In the genomic region with DNA sequence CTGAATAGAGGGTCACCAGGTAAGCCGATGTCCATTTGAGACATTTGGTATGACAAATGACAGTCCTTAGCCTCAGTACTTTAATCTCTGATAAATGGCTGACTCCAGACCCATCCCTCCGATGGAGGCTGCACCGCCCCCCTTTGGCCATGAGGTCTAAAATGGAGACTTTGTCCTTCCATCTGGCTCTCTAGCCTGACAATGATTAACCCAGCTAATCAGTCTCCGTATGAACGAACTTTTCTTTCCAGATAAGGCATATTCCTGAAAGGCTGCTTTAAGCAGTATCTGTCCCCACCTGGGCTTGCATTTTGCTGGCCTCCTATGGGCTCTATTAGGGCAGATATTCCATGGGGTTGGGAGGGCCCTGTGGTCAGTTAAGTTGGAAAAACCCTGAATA, we compare ENCODE assay signal across 18 cellular contexts. TPM values are rescaled to one million over a fixed set of nuclear protein-coding genes. Genes with fewer than 3 reads are reported as not detected.
DNase-seq lines count a peak whose midpoint lies in the region; ATAC-seq, FAIRE-seq and TF ChIP-seq lines count a peak whose summit lies in the region.
"Had no signal": no experiment of that assay in that cellular context is flagged by ENCODE, and none has a peak within 500 bp of the region (broad histone marks: within the 10 kb centered on the region; RNA-seq: fewer than 3 reads in every experiment).

No MANE protein-coding gene starts in this region.

- no peaks in the 10 kb centered on the region for H3K36me3 Mint-ChIP-seq in stimulated activated effector memory CD8-positive, alpha-beta T cell treated with anti-CD3 and anti-CD28 coated beads, Interleukin-12 subunit alpha, Interleukin-12 subunit beta, amount 100 ng/mL, for 72 hours

- no peaks in the 10 kb centered on the region for H3K27me3 ChIP-seq in H1 (replicated peaks in 1 of 4; ENCODE audit: control insufficient read depth in 3 of 4, extremely low read depth in 1 of 4, insufficient read depth in 3 of 4, low read length in 3 of 4)

- no peak overlapping the region for H3K56ac ChIP-seq in H1 (replicated peaks; ENCODE audit: insufficient read length, low read depth, low read length)

- no peak overlapping the region for H2BK120ac ChIP-seq in H1 (replicated peaks; ENCODE audit: low read depth, low read length)

- H3K9me3 ChIP-seq in H1 (ENCODE audit: insufficient read depth in 2 of 2, low read depth in 1 of 2, low read length in 1 of 2) (no peaks in the 10 kb centered on the region), mucosa of descending colon (peaks cover 11% of the 10 kb centered on the region)
- H3K9me3 ChIP-seq: SK-N-SH had no signal

- no peak overlapping the region for H2BK5ac ChIP-seq in H1 (ENCODE audit: low read depth, low read length)

- H3K18ac ChIP-seq in H1 (ENCODE audit: extremely low read depth, low read length): no peak overlapping the region

- H3K4me2 ChIP-seq in H1 (ENCODE audit: insufficient read depth in 1 of 2, low read depth in 2 of 2, low read length in 2 of 2): no peak overlapping the region
- H3K4me2 ChIP-seq: SK-N-SH had no signal

- H3K4me3 Mint-ChIP-seq in stimulated activated effector memory CD8-positive, alpha-beta T cell treated with anti-CD3 and anti-CD28 coated beads, Interleukin-12 subunit alpha, Interleukin-12 subunit beta, amount 100 ng/mL, for 72 hours: no peak overlapping the region

- no peak overlapping the region for H3K4ac ChIP-seq in H1 (replicated peaks; ENCODE audit: insufficient read length, low read depth, low read length)

- H3K4me3 ChIP-seq in H1 (ENCODE audit: extremely low read depth in 1 of 4, insufficient read depth in 2 of 4, low read depth in 3 of 4, low read length in 4 of 4) (no peak overlapping the region), mucosa of descending colon (no peak overlapping the region)
- H3K4me3 ChIP-seq: GM12878 had no signal

- no peak overlapping the region for H2AK5ac ChIP-seq in H1 (ENCODE audit: low read depth, low read length)

- H3K23ac ChIP-seq in H1 (ENCODE audit: insufficient read length): no peak overlapping the region

- H3K36me3 ChIP-seq in H1 (ENCODE audit: control insufficient read depth in 2 of 4, insufficient read depth in 4 of 4, low read length in 3 of 4) (no peaks in the 10 kb centered on the region), mucosa of descending colon (ENCODE audit: low read depth) (no peaks in the 10 kb centered on the region)

- H3K23me2 ChIP-seq in H1 (ENCODE audit: low read depth, low read length): no peaks in the 10 kb centered on the region; the same call in 1 of the 2 replicates

- 99% methylated on average over 5 of the region's 5 CpGs; no CpG with 5 or more reads in 1 of the 2 experiments for WGBS in H1 (ENCODE audit: extremely low coverage in 1 of 2, insufficient coverage in 1 of 2, insufficient read length in 1 of 2, insufficient replicate concordance in 2 of 2, low coverage in 1 of 2, low lambda C conversion rate in 2 of 2, missing lambda C conversion rate in 1 of 2), 2 experiments

- no peak overlapping the region for H2BK12ac ChIP-seq in H1 (ENCODE audit: low read depth, low read length)

- ATAC-seq in mucosa of descending colon: peak; percentile 83
- ATAC-seq in sciatic nerve: no peak
- ATAC-seq in stimulated activated effector memory CD8-positive, alpha-beta T cell treated with anti-CD3 and anti-CD28 coated beads, Interleukin-12 subunit alpha, Interleukin-12 subunit beta, amount 100 ng/mL, for 72 hours: no peak
- ATAC-seq: GM12878 had no signal

- intact Hi-C loops in mucosa of descending colon (cut with DNase I, micrococcal nuclease) (no loop called here), sciatic nerve (cut with DNase I) (no loop called here)

- H3K9ac ChIP-seq in H1 (replicated peaks in 1 of 4; ENCODE audit: extremely low read depth in 1 of 4, low read depth in 3 of 4, low read length in 3 of 4): no peak overlapping the region
- H3K9ac ChIP-seq: SK-N-SH had no signal

- no peak overlapping the region for H3K14ac ChIP-seq in H1 (ENCODE audit: insufficient read length)

- H3K79me1 ChIP-seq in H1 (ENCODE audit: low read depth, low read length): no peaks in the 10 kb centered on the region

- no peaks in the 10 kb centered on the region for H4K20me1 ChIP-seq in H1 (replicated peaks in 1 of 2; ENCODE audit: control insufficient read depth in 1 of 2, insufficient read depth in 2 of 2, low read length in 2 of 2)

- H3K79me2 ChIP-seq in H1 (ENCODE audit: control insufficient read depth in 1 of 2, insufficient read depth in 2 of 2, low read length in 2 of 2): no peaks in the 10 kb centered on the region

- no peak; a peak in 1 of 4 replicates for TF ChIP-seq RAD21 in H1 (IDR thresholded peaks at IDR 0.05 in 1 of 2, conservative IDR thresholded peaks at IDR 0.05 in 1 of 2; ENCODE audit: low read depth in 2 of 2, low read length in 2 of 2)

- POLR2A ChIA-PET in H1 (lab: Charles Lee; ENCODE audit: partially characterized antibody): no interaction called here

- no peaks in the 10 kb centered on the region for H3K4me1 Mint-ChIP-seq in stimulated activated effector memory CD8-positive, alpha-beta T cell treated with anti-CD3 and anti-CD28 coated beads, Interleukin-12 subunit alpha, Interleukin-12 subunit beta, amount 100 ng/mL, for 72 hours

- no peak overlapping the region for H2BK20ac ChIP-seq in H1 (ENCODE audit: low read length)

- H4K5ac ChIP-seq in H1 (ENCODE audit: insufficient read length, low read depth, low read length): no peak overlapping the region

- TF ChIP-seq CTCF in H1 (IDR thresholded peaks at IDR 0.05; ENCODE audit: control extremely low read depth in 1 of 3, insufficient read depth in 1 of 3, low read depth in 1 of 3, low read length in 3 of 3) (peak in 2 of 3 experiments; percentile 1 to 25; a peak in 1 of 4 replicates), mucosa of descending colon (IDR thresholded peaks at IDR 0.05) (no peak)

- CTCF ChIA-PET in H1 (lab: Charles Lee; ENCODE audit: partially characterized antibody): interaction anchor here (0.6 to 3.4 kb wide), 8 partner anchors 9 to 77 kb away, joined by 3 to 20 read pairs (median 4); a partner anchor contains a TSS

- TF ChIP-seq POLR2A in H1 (IDR thresholded peaks at IDR 0.05; ENCODE audit: control extremely low read depth in 1 of 2, low read depth in 2 of 2, low read length in 2 of 2): no peak

- no peak overlapping the region for H2AFZ ChIP-seq in H1 (ENCODE audit: low read length)

- DNase-seq in activated CD8-positive, alpha-beta memory T cell treated with anti-CD3 and anti-CD28 coated beads, Interleukin-2, amount 50 U/mL, for 48 hours: peak; percentile 10
- no peak for DNase-seq in activated CD8-positive, alpha-beta memory T cell treated with anti-CD3 and anti-CD28 coated beads, Interleukin-2, amount 50 U/mL, for 4 hours
- no peak for DNase-seq in H1 (ENCODE audit: low read depth in 1 of 2, low spot score in 2 of 2)
- DNase-seq in mucosa of descending colon: peak in 2 of 3 donors; percentile 66 to 73
- DNase-seq in DMS79 (lab: John Stamatoyannopoulos, UW): no peak
- no peak for DNase-seq in sciatic nerve (ENCODE audit: low spot score)
- DNase-seq in stimulated activated effector memory CD8-positive, alpha-beta T cell treated with anti-CD3 and anti-CD28 coated beads, Interleukin-12 subunit alpha, Interleukin-12 subunit beta, amount 100 ng/mL, for 72 hours (ENCODE audit: low spot score in 2 of 2): no peak
- DNase-seq in putamen (ENCODE audit: low spot score): no peak
- DNase-seq: C1 segment of cervical spinal cord, DMS153, GOT3, MM.1S, NCI-H1105, NCI-H1694 treated with DMSO at 0.1 percent for 48 hours, NCI-H748 treated with DMSO at 0.1 percent for 48 hours, Right ventricle myocardium superior, SK-N-SH had no signal

- H3K9me3 Mint-ChIP-seq in stimulated activated effector memory CD8-positive, alpha-beta T cell treated with anti-CD3 and anti-CD28 coated beads, Interleukin-12 subunit alpha, Interleukin-12 subunit beta, amount 100 ng/mL, for 72 hours: peaks cover 10% of the 10 kb centered on the region

- no peak overlapping the region for H2BK15ac ChIP-seq in H1 (ENCODE audit: low read length)

- no peak overlapping the region for H4K8ac ChIP-seq in H1 (ENCODE audit: extremely low read depth, insufficient read depth, low read length)

- no peak overlapping the region for H3K27ac Mint-ChIP-seq in stimulated activated effector memory CD8-positive, alpha-beta T cell treated with anti-CD3 and anti-CD28 coated beads, Interleukin-12 subunit alpha, Interleukin-12 subunit beta, amount 100 ng/mL, for 72 hours

- TF ChIP-seq EP300 in H1 (IDR thresholded peaks at IDR 0.05; ENCODE audit: borderline replicate concordance in 1 of 2, low read depth in 2 of 2, low read length in 2 of 2): no peak

- H3K27ac ChIP-seq in H1 (ENCODE audit: low read depth, low read length): no peak overlapping the region

- H4K91ac ChIP-seq in H1 (replicated peaks; ENCODE audit: insufficient read length, low read length): no peak overlapping the region

- FAIRE-seq in H1 (lab: Jason Lieb, UNC): no peak
- FAIRE-seq: GM12878 had no signal

- H3K4me1 ChIP-seq in H1 (replicated peaks in 1 of 4; ENCODE audit: control insufficient read depth in 3 of 4, insufficient read depth in 4 of 4, low read length in 3 of 4) (no peaks in the 10 kb centered on the region), mucosa of descending colon (ENCODE audit: low read depth) (peaks cover 23% of the 10 kb centered on the region)

TF ChIP-seq in H1, 55 proteins besides CTCF, POLR2A, EP300 and RAD21:
- TF ChIP-seq YY1 (IDR thresholded peaks at IDR 0.05; ENCODE audit: low read depth, low read length) (peak; percentile 7; the same call in 1 of the 2 replicates), KDM1A (IDR thresholded peaks at IDR 0.05; ENCODE audit: borderline replicate concordance, low read length) (no peak)

RNA-seq across cellular contexts. Expression of a gene that starts 10.8 kb away (rescaled TPM):
- 0.65 and 0.94 TPM in 2 replicates for total RNA-seq in H1 (2021; fragmentation: NEBNext Ultra II Directional; extraction: Animal tissue kit (Norgen Biotek cat#: 25700))
- polyA plus RNA-seq in H1 (2011; rRNA removed): 0.25 and 0.41 TPM in 2 replicates
- 0.71 TPM for polyA plus RNA-seq in H1 (2011; cell fraction: cytosol; rRNA removed)
- 0.29 TPM for polyA plus RNA-seq in H1 (2011; cell fraction: nucleus; rRNA removed)
- 0.67 to 0.99 TPM (median 0.90 TPM) in 4 replicates for polyA plus RNA-seq in H1 (2012, experiment 1 of 2)
- polyA plus RNA-seq in H1 (2012, experiment 2 of 2): 0.10 TPM
- 0.47 TPM for polyA plus RNA-seq in H1 (2013, experiment 1 of 2)
- 0.53 TPM for polyA plus RNA-seq in H1 (2013, experiment 2 of 2)
- 0.09 TPM in 1 of 2 replicates, not detected in the other for polyA minus RNA-seq in H1 (2011; rRNA and poly(A)+ RNA removed)
- polyA minus RNA-seq in H1 (2011; cell fraction: cytosol; rRNA and poly(A)+ RNA removed): not detected
- polyA minus RNA-seq in H1 (2011; cell fraction: nucleus; rRNA and poly(A)+ RNA removed): not detected
- total RNA-seq in mucosa of descending colon: 10 to 100 TPM; 17.5 to 18.8 (median 17.9) TPM
- 3.7 TPM for total RNA-seq in sciatic nerve
- total RNA-seq: GM12878 had no signal
- polyA plus RNA-seq: GM12878 had no signal

Comparison
In these comparisons a context has a peak if more than half of its experiments do, and no peak if none do; other contexts are left out.
1. DNase-seq: peak in activated CD8-positive, alpha-beta memory T cell treated with anti-CD3 and anti-CD28 coated beads, Interleukin-2, amount 50 U/mL, for 48 hours (single experiment) and mucosa of descending colon (2 of 3); none in activated CD8-positive, alpha-beta memory T cell treated with anti-CD3 and anti-CD28 coated beads, Interleukin-2, amount 50 U/mL, for 4 hours (single experiment), H1 (0 of 2), DMS79 (single experiment), sciatic nerve (single experiment), stimulated activated effector memory CD8-positive, alpha-beta T cell treated with anti-CD3 and anti-CD28 coated beads, Interleukin-12 subunit alpha, Interleukin-12 subunit beta, amount 100 ng/mL, for 72 hours (0 of 2) and putamen (single experiment).